ENCODE assay signal across 10 cellular contexts in the genomic region with DNA sequence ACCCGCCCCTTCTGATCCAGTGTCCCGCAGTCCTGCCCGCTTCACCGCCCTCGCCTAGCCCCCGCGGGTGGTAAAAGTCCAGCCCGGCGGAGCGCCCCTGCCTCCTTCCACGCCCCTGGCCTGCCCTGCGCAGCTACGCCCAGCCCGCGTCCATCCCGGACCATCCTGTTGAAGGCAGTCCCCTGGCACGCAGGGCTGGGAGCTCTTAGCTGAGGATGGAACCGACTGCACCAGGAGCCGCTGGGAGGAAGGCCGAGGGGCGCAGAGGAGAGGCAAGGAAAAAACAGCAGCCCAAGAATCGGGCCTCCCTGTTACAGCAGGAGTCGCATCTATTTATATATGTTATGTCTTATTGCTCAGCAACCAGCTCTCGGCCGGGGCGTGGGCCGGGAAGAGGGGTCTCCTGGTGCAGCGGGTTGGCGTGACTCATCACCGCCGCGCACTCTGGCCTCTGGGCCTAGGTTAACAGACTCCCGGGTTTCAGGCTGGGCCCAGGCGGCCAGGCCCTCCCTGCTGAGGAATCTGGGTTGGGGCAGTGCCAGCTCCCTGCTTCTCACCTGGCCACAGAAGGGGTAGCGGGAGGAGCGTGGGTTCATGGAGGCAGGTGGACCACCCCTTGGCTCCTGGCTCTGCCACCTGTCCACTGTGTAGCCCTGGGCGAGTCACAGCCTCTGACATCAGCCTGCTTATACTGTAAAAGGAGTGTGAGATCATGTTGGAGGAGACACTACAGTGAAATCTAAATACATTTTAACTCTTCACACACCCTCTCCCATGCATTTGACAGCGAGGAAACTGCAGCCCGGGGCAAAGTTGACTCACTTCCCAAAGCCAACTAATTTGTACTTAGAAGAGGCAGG. TPM values are rescaled to one million over a fixed set of nuclear protein-coding genes. Genes with fewer than 3 reads are reported as not detected.
A peak's percentile ranks its signal among the peaks of the same experiment; 100 is the strongest.
DNase-seq lines count a peak whose midpoint lies in the region; ATAC-seq and TF ChIP-seq lines count a peak whose summit lies in the region.
"Had no signal": no experiment of that assay in that cellular context is flagged by ENCODE, and none has a peak within 500 bp of the region (broad histone marks: within the 10 kb centered on the region; RNA-seq: fewer than 3 reads in every experiment).

No MANE protein-coding gene starts in this region.

- POLR2A ChIA-PET in activated CD4-positive, alpha-beta memory T cell treated with anti-CD3 and anti-CD28 coated beads for 36 hours (lab: Charles Lee) = interaction anchor here (1.4 kb wide), 1 partner anchor 64 kb away, joined by 5 read pairs; no protein-coding TSS in a partner anchor
- POLR2A ChIA-PET in activated CD4-positive, alpha-beta memory T cell treated with anti-CD3 and anti-CD28 coated beads, Interleukin-2, amount 10 ng/mL, durations not matched to agents 7 days and 5 days (lab: Charles Lee) = no interaction called here
- POLR2A ChIA-PET in CD4-positive, alpha-beta T cell (lab: Charles Lee) = no interaction called here

- H2AFZ ChIP-seq in hepatocyte = no peak overlapping the region

- H3K36me3 ChIP-seq in hepatocyte (replicated peaks; ENCODE audit: insufficient read depth, low read depth) (no peaks in the 10 kb centered on the region), spleen (no peaks in the 10 kb centered on the region)
- H3K36me3 ChIP-seq: cardiac muscle cell had no signal

- H3K9me3 ChIP-seq in hepatocyte (ENCODE audit: low read depth) (no peaks in the 10 kb centered on the region), spleen (no peaks in the 10 kb centered on the region)
- no peaks in the 10 kb centered on the region for H3K9me3 ChIP-seq in CD4-positive, alpha-beta T cell (ENCODE audit: control insufficient read depth, low read length)

- no peak overlapping the region for H3K4me3 Mint-ChIP-seq in activated CD4-positive, alpha-beta memory T cell treated with anti-CD3 and anti-CD28 coated beads for 36 hours
- no peak overlapping the region for H3K4me3 Mint-ChIP-seq in activated CD4-positive, alpha-beta memory T cell treated with anti-CD3 and anti-CD28 coated beads, Interleukin-2, amount 10 ng/mL, durations not matched to agents 7 days and 5 days
- H3K4me3 Mint-ChIP-seq in CD4-positive, alpha-beta T cell = no peak overlapping the region
- H3K4me3 Mint-ChIP-seq: activated CD4-positive, alpha-beta T cell treated with anti-CD3 and anti-CD28 coated beads, Interleukin-2, amount 10 ng/mL, durations not matched to agents 7 days and 5 days had no signal

- intact Hi-C loops in activated CD4-positive, alpha-beta memory T cell treated with anti-CD3 and anti-CD28 coated beads for 36 hours (cut with micrococcal nuclease) = no loop called here
- intact Hi-C loops in spleen (cut with DNase I; ENCODE audit: low total_unique reads) = no loop called here
- intact Hi-C loops in CD4-positive, alpha-beta T cell (cut with DNase I, micrococcal nuclease) = no loop called here

- H3K4me1 Mint-ChIP-seq in activated CD4-positive, alpha-beta memory T cell treated with anti-CD3 and anti-CD28 coated beads for 36 hours (ENCODE audit: low read depth) = peaks cover 21% of the 10 kb centered on the region
- peaks cover 35% of the 10 kb centered on the region for H3K4me1 Mint-ChIP-seq in activated CD4-positive, alpha-beta memory T cell treated with anti-CD3 and anti-CD28 coated beads, Interleukin-2, amount 10 ng/mL, durations not matched to agents 7 days and 5 days
- H3K4me1 Mint-ChIP-seq in CD4-positive, alpha-beta T cell (ENCODE audit: low read depth) = no peaks in the 10 kb centered on the region

- ATAC-seq in CD4-positive, alpha-beta T cell (ENCODE audit: poor library complexity) = no peak
- ATAC-seq in GM18870 (IDR thresholded peaks at IDR 0.05; ENCODE audit: unreplicated experiment) (no peak), GM18505 (IDR thresholded peaks at IDR 0.05; ENCODE audit: unreplicated experiment) (no peak)

- CTCF ChIA-PET in activated CD4-positive, alpha-beta memory T cell treated with anti-CD3 and anti-CD28 coated beads for 36 hours (lab: Charles Lee) = interaction anchor here (1.2 kb wide), 1 partner anchor 15 kb away, joined by 10 read pairs; no protein-coding TSS in a partner anchor
- CTCF ChIA-PET in activated CD4-positive, alpha-beta memory T cell treated with anti-CD3 and anti-CD28 coated beads, Interleukin-2, amount 10 ng/mL, durations not matched to agents 7 days and 5 days (lab: Charles Lee) = no interaction called here
- CTCF ChIA-PET in CD4-positive, alpha-beta T cell (lab: Charles Lee) = no interaction called here

- 92% methylated on average over 30 of the region's 39 CpGs for WGBS in hepatocyte (ENCODE audit: low lambda C conversion rate, missing lambda C conversion rate)
- 81 to 90% (median 85%) methylated on average over 39 of the region's 39 CpGs for WGBS in spleen, 5 donors

- H3K4me3 ChIP-seq in hepatocyte = no peak overlapping the region
- no peak overlapping the region for H3K4me3 ChIP-seq in spleen
- H3K4me3 ChIP-seq: cardiac muscle cell had no signal

- H3K27ac ChIP-seq in hepatocyte (peak overlapping the region; percentile 79), spleen (no peak overlapping the region)
- no peak overlapping the region for H3K27ac ChIP-seq in CD4-positive, alpha-beta T cell (ENCODE audit: low read depth, low read length)
- H3K27ac ChIP-seq: cardiac muscle cell had no signal

- H3K9me2 ChIP-seq in hepatocyte (replicated peaks; ENCODE audit: insufficient read depth) = no peaks in the 10 kb centered on the region

- no peak for TF ChIP-seq POLR2A in spleen (IDR thresholded peaks at IDR 0.05)
- no peak for TF ChIP-seq POLR2A in GM18505 (IDR thresholded peaks at IDR 0.05; ENCODE audit: borderline replicate concordance, extremely low read depth, insufficient read depth, insufficient read length)

- peak; percentile 68 for DNase-seq in activated CD4-positive, alpha-beta memory T cell treated with anti-CD3 and anti-CD28 coated beads for 36 hours
- no peak for DNase-seq in activated CD4-positive, alpha-beta memory T cell treated with anti-CD3 and anti-CD28 coated beads, Interleukin-2, amount 10 ng/mL, durations not matched to agents 7 days and 5 days
- DNase-seq in RPMI7951 (ENCODE audit: low read depth) (peak; percentile 81), hepatocyte (ENCODE audit: low spot score) (no peak), spleen (peak; percentile 65)
- DNase-seq in CD4-positive, alpha-beta T cell = no peak
- DNase-seq: activated CD4-positive, alpha-beta T cell treated with anti-CD3 and anti-CD28 coated beads, Interleukin-2, amount 10 ng/mL, durations not matched to agents 7 days and 5 days had no signal

- peaks cover 8% of the 10 kb centered on the region for H3K27me3 Mint-ChIP-seq in activated CD4-positive, alpha-beta memory T cell treated with anti-CD3 and anti-CD28 coated beads for 36 hours
- H3K27me3 Mint-ChIP-seq in activated CD4-positive, alpha-beta memory T cell treated with anti-CD3 and anti-CD28 coated beads, Interleukin-2, amount 10 ng/mL, durations not matched to agents 7 days and 5 days = peaks cover 13% of the 10 kb centered on the region
- H3K27me3 Mint-ChIP-seq in CD4-positive, alpha-beta T cell = no peaks in the 10 kb centered on the region

- no peaks in the 10 kb centered on the region for H3K9me3 Mint-ChIP-seq in activated CD4-positive, alpha-beta memory T cell treated with anti-CD3 and anti-CD28 coated beads for 36 hours
- no peaks in the 10 kb centered on the region for H3K9me3 Mint-ChIP-seq in activated CD4-positive, alpha-beta memory T cell treated with anti-CD3 and anti-CD28 coated beads, Interleukin-2, amount 10 ng/mL, durations not matched to agents 7 days and 5 days
- no peaks in the 10 kb centered on the region for H3K9me3 Mint-ChIP-seq in CD4-positive, alpha-beta T cell
- H3K9me3 Mint-ChIP-seq: activated CD4-positive, alpha-beta T cell treated with anti-CD3 and anti-CD28 coated beads, Interleukin-2, amount 10 ng/mL, durations not matched to agents 7 days and 5 days had no signal

- H3K4me2 ChIP-seq in hepatocyte = no peak overlapping the region

- H3K27ac Mint-ChIP-seq in activated CD4-positive, alpha-beta memory T cell treated with anti-CD3 and anti-CD28 coated beads for 36 hours = no peak overlapping the region
- H3K27ac Mint-ChIP-seq in activated CD4-positive, alpha-beta memory T cell treated with anti-CD3 and anti-CD28 coated beads, Interleukin-2, amount 10 ng/mL, durations not matched to agents 7 days and 5 days = no peak overlapping the region
- no peak overlapping the region for H3K27ac Mint-ChIP-seq in CD4-positive, alpha-beta T cell
- H3K27ac Mint-ChIP-seq: activated CD4-positive, alpha-beta T cell treated with anti-CD3 and anti-CD28 coated beads, Interleukin-2, amount 10 ng/mL, durations not matched to agents 7 days and 5 days had no signal

- H3K27me3 ChIP-seq in hepatocyte (no peaks in the 10 kb centered on the region), spleen (replicated peaks in 1 of 7) (no peaks in the 10 kb centered on the region)
- no peaks in the 10 kb centered on the region for H3K27me3 ChIP-seq in CD4-positive, alpha-beta T cell (ENCODE audit: control insufficient read depth, insufficient read depth, low read length)
- H3K27me3 ChIP-seq: cardiac muscle cell had no signal

- H4K20me1 ChIP-seq in hepatocyte (ENCODE audit: insufficient read depth, poor library complexity, severe bottlenecking) = no peaks in the 10 kb centered on the region

- TF ChIP-seq CTCF in hepatocyte (IDR thresholded peaks at IDR 0.05; ENCODE audit: poor library complexity) = no peak
- no peak for TF ChIP-seq CTCF in spleen (IDR thresholded peaks at IDR 0.05 in 8 of 11, conservative IDR thresholded peaks at IDR 0.05 in 3 of 11)
- no peak for TF ChIP-seq CTCF in CD4-positive, alpha-beta T cell (IDR thresholded peaks at IDR 0.05)

- H3K4me1 ChIP-seq in hepatocyte (ENCODE audit: insufficient read depth) (peaks cover 11% of the 10 kb centered on the region), spleen (peaks cover 0 to 28% (median 14%) of the 10 kb centered on the region in 6 donors)

- no peaks in the 10 kb centered on the region for H3K79me2 ChIP-seq in hepatocyte

- H3K36me3 Mint-ChIP-seq in activated CD4-positive, alpha-beta memory T cell treated with anti-CD3 and anti-CD28 coated beads for 36 hours = no peaks in the 10 kb centered on the region
- H3K36me3 Mint-ChIP-seq in activated CD4-positive, alpha-beta memory T cell treated with anti-CD3 and anti-CD28 coated beads, Interleukin-2, amount 10 ng/mL, durations not matched to agents 7 days and 5 days (ENCODE audit: low read depth) = no peaks in the 10 kb centered on the region
- H3K36me3 Mint-ChIP-seq in CD4-positive, alpha-beta T cell (ENCODE audit: low read depth) = no peaks in the 10 kb centered on the region

RNA-seq across cellular contexts. Expression of a gene that starts 13.4 kb away (rescaled TPM):
- total RNA-seq in activated CD4-positive, alpha-beta memory T cell treated with anti-CD3 and anti-CD28 coated beads for 36 hours = 10 to 100 TPM; 33.4 to 34.9 TPM
- total RNA-seq in activated CD4-positive, alpha-beta memory T cell treated with anti-CD3 and anti-CD28 coated beads, Interleukin-2, amount 10 ng/mL, durations not matched to agents 7 days and 5 days = 10 to 100 TPM; 56.2 to 59.6 TPM
- 27.0 and 31.5 TPM in 2 replicates for total RNA-seq in RPMI7951 (2014; rRNA removed; shearing (Covaris generic))
- total RNA-seq in hepatocyte = 42.9 and 52.5 TPM in 2 replicates
- polyA plus RNA-seq in hepatocyte = 28.5 and 35.7 TPM in 2 replicates
- 10 to 100 TPM; 60.3 to 83.9 (median 68.6) TPM for total RNA-seq in spleen
- 1 to 10 TPM; 6.5 to 8.6 (median 7.8) TPM for polyA plus RNA-seq in spleen
- total RNA-seq in CD4-positive, alpha-beta T cell = 100 to 1,000 TPM; 103 to 105 TPM

RNA-seq across cellular contexts. Expression of a gene that starts 17.1 kb away (rescaled TPM):
- not detected for total RNA-seq in activated CD4-positive, alpha-beta memory T cell treated with anti-CD3 and anti-CD28 coated beads for 36 hours
- not detected for total RNA-seq in activated CD4-positive, alpha-beta memory T cell treated with anti-CD3 and anti-CD28 coated beads, Interleukin-2, amount 10 ng/mL, durations not matched to agents 7 days and 5 days
- 0.48 TPM in 1 of 2 replicates, not detected in the other for total RNA-seq in RPMI7951 (2014; rRNA removed; shearing (Covaris generic))
- total RNA-seq in hepatocyte (42.6 and 62.3 TPM in 2 replicates), spleen (not detected)
- polyA plus RNA-seq in hepatocyte (48.9 and 70.2 TPM in 2 replicates), spleen (under 1 TPM; 0.16 to 0.52 (median 0.21) TPM)
- under 1 TPM in 1 of 2 experiments, not detected in 1; 0.28 TPM for total RNA-seq in CD4-positive, alpha-beta T cell
- total RNA-seq: activated CD4-positive, alpha-beta T cell treated with anti-CD3 and anti-CD28 coated beads, Interleukin-2, amount 10 ng/mL, durations not matched to agents 7 days and 5 days; cardiac muscle cell had no signal
- polyA plus RNA-seq: cardiac muscle cell had no signal

Comparison
In these comparisons a context has a peak if more than half of its experiments do, and no peak if none do; other contexts are left out.
1. DNase-seq: peak in activated CD4-positive, alpha-beta memory T cell treated with anti-CD3 and anti-CD28 coated beads for 36 hours (single experiment), RPMI7951 (single experiment) and spleen (single experiment); none in activated CD4-positive, alpha-beta memory T cell treated with anti-CD3 and anti-CD28 coated beads, Interleukin-2, amount 10 ng/mL, durations not matched to agents 7 days and 5 days (single experiment), hepatocyte (single experiment) and CD4-positive, alpha-beta T cell (0 of 10).
2. RNA of a gene that starts 17.1 kb away (total RNA-seq): 42.6 to 62.3 TPM in hepatocyte; 0.48 TPM in RPMI7951, 0.28 TPM in CD4-positive, alpha-beta T cell, not detected in activated CD4-positive, alpha-beta memory T cell treated with anti-CD3 and anti-CD28 coated beads, Interleukin-2, amount 10 ng/mL, durations not matched to agents 7 days and 5 days, not detected in activated CD4-positive, alpha-beta memory T cell treated with anti-CD3 and anti-CD28 coated beads for 36 hours and not detected in spleen; every median in the first group is over 10 times any median in the second.